ENCODE assay signal across 13 cellular contexts in the genomic region with DNA sequence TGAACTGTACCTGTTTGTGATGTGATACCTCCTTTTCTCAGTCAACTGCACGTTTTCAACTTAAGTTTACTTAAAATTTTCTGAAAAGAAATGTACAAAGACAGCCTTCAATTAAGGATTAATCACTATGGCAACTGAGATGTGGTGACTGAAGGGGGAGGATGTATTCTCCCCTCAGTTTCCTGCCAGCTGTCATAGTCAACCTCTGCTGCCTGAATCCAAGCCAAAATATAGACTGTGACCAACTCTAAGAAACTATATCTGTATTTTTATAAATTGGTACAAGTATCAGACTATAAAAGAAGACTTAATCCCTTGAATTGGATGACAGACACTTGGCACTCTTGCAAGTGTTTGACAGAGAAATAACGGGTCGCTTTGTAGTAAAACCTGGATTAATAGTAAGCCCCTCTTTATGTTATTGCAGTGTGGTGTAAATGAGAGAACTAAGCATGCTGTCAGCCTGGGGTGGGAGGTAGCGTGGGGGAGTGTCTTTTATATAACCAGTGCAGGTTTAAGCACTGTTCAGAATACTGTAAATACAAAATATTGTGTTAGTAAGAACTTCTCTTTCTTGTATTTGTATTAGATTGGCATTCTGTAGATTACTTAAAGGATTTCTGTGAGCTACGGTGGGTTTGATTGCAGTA.
DNase-seq lines count a peak whose midpoint lies in the region; ATAC-seq and TF ChIP-seq lines count a peak whose summit lies in the region.
"Had no signal": no experiment of that assay in that cellular context is flagged by ENCODE, and none has a peak within 500 bp of the region (broad histone marks: within the 10 kb centered on the region; RNA-seq: fewer than 3 reads in every experiment).

No MANE protein-coding gene starts in this region.

- H3K27ac ChIP-seq in WERI-Rb-1 (peak overlapping the region; percentile 50), neuronal stem cell (replicated peaks; ENCODE audit: low read length) (peak overlapping the region; percentile 50)
- H3K27ac ChIP-seq: A549, colonic mucosa had no signal

- peaks cover 12 to 13% of the 10 kb centered on the region in 2 donors for H3K4me1 ChIP-seq in neuronal stem cell (ENCODE audit: control insufficient read depth in 2 of 2, insufficient read depth in 1 of 2, low read depth in 1 of 2, low read length in 2 of 2)
- H3K4me1 ChIP-seq: colonic mucosa had no signal

- no peak overlapping the region for H4K91ac ChIP-seq in neuronal stem cell (ENCODE audit: low read depth, low read length, poor library complexity)

- WGBS in neuronal stem cell (ENCODE audit: extremely low coverage in 2 of 2, insufficient read length in 2 of 2, insufficient replicate concordance in 1 of 2), 2 donors, result no CpG with 5 or more reads among the region's 5 CpGs

- TF ChIP-seq CTCF in WERI-Rb-1 (IDR thresholded peaks at IDR 0.05; ENCODE audit: low read depth, low read length), result no peak

- H2BK15ac ChIP-seq in neuronal stem cell (ENCODE audit: low read length), result no peak overlapping the region

- no peak overlapping the region for H3K4ac ChIP-seq in neuronal stem cell (ENCODE audit: low read length)

- H3K4me2 ChIP-seq in neuronal stem cell (ENCODE audit: insufficient read depth, low read length, poor library complexity, severe bottlenecking), result peak overlapping the region; percentile 32
- H3K4me2 ChIP-seq: A549, SK-N-SH had no signal

- no peak overlapping the region for H3K18ac ChIP-seq in neuronal stem cell (ENCODE audit: low read length)

- no peaks in the 10 kb centered on the region for H3K9me3 ChIP-seq in WERI-Rb-1 (ENCODE audit: severe bottlenecking)
- peaks cover 0 to 3% of the 10 kb centered on the region in 2 donors for H3K9me3 ChIP-seq in neuronal stem cell (replicated peaks in 1 of 2; ENCODE audit: control insufficient read depth in 2 of 2, insufficient read depth in 1 of 2, low read depth in 1 of 2, low read length in 2 of 2)
- H3K9me3 ChIP-seq: A549, colonic mucosa, SK-N-SH had no signal

- peak overlapping the region; percentile 11; the same call in 1 of the 2 replicates for H3K4me3 ChIP-seq in WERI-Rb-1 (ENCODE audit: low read depth, low read length)
- H3K4me3 ChIP-seq in neuronal stem cell (ENCODE audit: low read length in 2 of 2), result no peak overlapping the region
- H3K4me3 ChIP-seq: A549, colonic mucosa had no signal

- no peak overlapping the region for H3K9ac ChIP-seq in neuronal stem cell (ENCODE audit: low read depth, low read length, poor library complexity)
- H3K9ac ChIP-seq: SK-N-SH had no signal

- H3K23ac ChIP-seq in neuronal stem cell (ENCODE audit: low read depth, low read length, poor library complexity), result no peak overlapping the region

- H3K27me3 ChIP-seq in WERI-Rb-1 (ENCODE audit: insufficient read depth, low read depth, severe bottlenecking), result no peaks in the 10 kb centered on the region
- H3K27me3 ChIP-seq in neuronal stem cell (ENCODE audit: control insufficient read depth in 3 of 3, insufficient read depth in 3 of 3, low read depth in 1 of 3, low read length in 3 of 3), result no peaks in the 10 kb centered on the region
- H3K27me3 ChIP-seq: colonic mucosa had no signal

- DNase-seq in NCI-H1417 (lab: John Stamatoyannopoulos, UW), result peak in 2 of 3 experiments; percentile 19 to 72
- no peak for DNase-seq in NCI-H1417 treated with DMSO at 0.1 percent for 48 hours (lab: John Stamatoyannopoulos, UW)
- peak; percentile 76 for DNase-seq in NCI-H2081 treated with DMSO at 0.1 percent for 48 hours (lab: John Stamatoyannopoulos, UW)
- peak; percentile 62 for DNase-seq in WERI-Rb-1
- DNase-seq in neuronal stem cell (ENCODE audit: low spot score), result peak; percentile 50
- no peak for DNase-seq in NCI-H2029 (lab: John Stamatoyannopoulos, UW)
- no peak for DNase-seq in NCI-H2196 treated with DMSO at 0.1 percent for 48 hours (lab: John Stamatoyannopoulos, UW; ENCODE audit: unreplicated experiment)
- DNase-seq: colonic mucosa; SK-N-SH; stimulated activated CD4-positive, alpha-beta T cell treated with anti-CD3 and anti-CD28 coated beads, Interleukin-2, amount 100 ng/mL, for 48 hours; trophoblast cell had no signal

- no peak overlapping the region for H2AFZ ChIP-seq in neuronal stem cell (ENCODE audit: low read length)

- H3K36me3 ChIP-seq in WERI-Rb-1 (peaks cover 17% of the 10 kb centered on the region; the same call in 1 of the 2 replicates), neuronal stem cell (replicated peaks in 1 of 2; ENCODE audit: control insufficient read depth in 2 of 2, insufficient read depth in 2 of 2, low read length in 2 of 2) (peaks cover 2 to 73% of the 10 kb centered on the region in 2 donors)
- H3K36me3 ChIP-seq: colonic mucosa had no signal

- H2BK120ac ChIP-seq in neuronal stem cell (ENCODE audit: low read depth, low read length), result no peak overlapping the region

- H3K14ac ChIP-seq in neuronal stem cell (ENCODE audit: low read length), result no peak overlapping the region

- no peak overlapping the region for H2AK5ac ChIP-seq in neuronal stem cell (ENCODE audit: low read depth, low read length)

- no peak overlapping the region for H2BK5ac ChIP-seq in neuronal stem cell (ENCODE audit: low read length)

- no peak overlapping the region for H2BK12ac ChIP-seq in neuronal stem cell (ENCODE audit: low read length)

- no peak overlapping the region for H4K8ac ChIP-seq in neuronal stem cell (ENCODE audit: low read depth, low read length)

- no peaks in the 10 kb centered on the region for H3K79me1 ChIP-seq in neuronal stem cell (ENCODE audit: low read depth, low read length)

- no peak for ATAC-seq in HG03520 (IDR thresholded peaks at IDR 0.05; ENCODE audit: unreplicated experiment)
- ATAC-seq: A549 had no signal

Comparison
In these comparisons a context has a peak if more than half of its experiments do, and no peak if none do; other contexts are left out.
1. DNase-seq: peak in NCI-H1417 (2 of 3), NCI-H2081 treated with DMSO at 0.1 percent for 48 hours (single experiment), WERI-Rb-1 (single experiment) and neuronal stem cell (single experiment); none in NCI-H1417 treated with DMSO at 0.1 percent for 48 hours (single experiment), NCI-H2029 (single experiment) and NCI-H2196 treated with DMSO at 0.1 percent for 48 hours (single experiment).